Comparison of ENCODE assay signal across 15 cellular contexts in the genomic region with DNA sequence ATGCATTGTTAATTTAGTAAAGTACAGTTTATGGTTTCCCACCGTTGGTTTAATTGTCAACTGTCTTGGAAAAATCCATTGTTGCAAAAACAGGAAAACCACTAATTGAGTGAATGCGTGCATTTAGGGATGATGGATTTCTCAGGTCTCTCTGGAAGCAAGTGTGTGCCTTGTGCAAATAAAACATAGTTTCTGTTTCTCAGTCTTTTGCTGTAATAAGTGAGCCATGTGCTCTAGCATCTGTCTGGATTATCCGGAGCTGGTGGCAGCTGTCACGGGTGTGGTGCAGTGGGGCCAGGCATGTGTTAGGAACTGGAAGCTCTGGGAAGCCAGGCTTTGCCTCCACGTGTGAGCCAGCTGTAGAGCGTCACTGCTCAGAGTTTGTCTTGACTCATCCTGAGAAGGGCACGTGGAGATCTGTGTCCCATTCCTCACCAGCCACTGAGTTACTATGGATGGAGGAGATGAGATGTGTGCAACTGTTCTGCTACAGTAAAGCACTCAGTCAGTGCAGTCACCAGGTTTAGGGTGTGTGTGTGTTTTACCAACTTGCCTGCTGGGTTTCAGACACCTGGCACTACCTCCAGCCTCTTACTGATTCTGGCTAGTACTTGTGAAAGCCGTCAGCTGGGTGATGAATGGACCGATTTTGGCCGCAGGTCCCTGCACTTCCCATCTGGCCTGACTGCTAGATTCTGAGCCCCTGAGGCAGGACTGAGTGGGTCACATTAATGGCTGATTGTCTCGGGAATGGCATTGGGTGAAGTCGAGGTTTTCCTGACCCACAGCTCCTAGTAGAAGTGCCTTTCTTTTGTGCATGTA. TPM values are rescaled to one million over a fixed set of nuclear protein-coding genes. Genes with fewer than 3 reads are reported as not detected.
DNase-seq lines count a peak whose midpoint lies in the region; ATAC-seq, FAIRE-seq and TF ChIP-seq lines count a peak whose summit lies in the region.
"Had no signal": no experiment of that assay in that cellular context is flagged by ENCODE, and none has a peak within 500 bp of the region (broad histone marks: within the 10 kb centered on the region; RNA-seq: fewer than 3 reads in every experiment).

No MANE protein-coding gene starts in this region.

- H4K20me1 ChIP-seq in KMS-11 (ENCODE audit: insufficient read depth): no peaks in the 10 kb centered on the region

- TF ChIP-seq CTCF in KMS-11 (conservative IDR thresholded peaks at IDR 0.05; ENCODE audit: low read depth, low read length) (no peak), pancreas (IDR thresholded peaks at IDR 0.05) (no peak)

- intact Hi-C loops in pancreas (cut with DNase I): loop anchor here in 1 of 3 donors (10.0 kb wide), 1 partner anchor 62 kb away; no protein-coding TSS in a partner anchor

- peak overlapping the region; percentile 13; the same call in 1 of the 2 replicates for H3K9ac ChIP-seq in KMS-11

- DNase-seq in NCI-H82 (lab: John Stamatoyannopoulos, UW) (peak; percentile 63), NCI-H82 treated with DMSO at 0.1 percent for 48 hours (lab: John Stamatoyannopoulos, UW; ENCODE audit: unreplicated experiment) (no peak), astrocyte of the hippocampus (ENCODE audit: low read depth, low spot score) (peak; percentile 25), pancreas (peak in 2 of 6 donors; percentile 32 to 53), NCI-H2029 (lab: John Stamatoyannopoulos, UW) (no peak)
- DNase-seq: PC-9; stimulated activated CD4-positive, alpha-beta T cell treated with anti-CD3 and anti-CD28 coated beads, Interleukin-15, amount 100 ng/mL, for 24 hours had no signal

- H3K79me2 ChIP-seq in KMS-11 (ENCODE audit: insufficient read depth, low read depth): no peaks in the 10 kb centered on the region

- H3K36me3 ChIP-seq in KMS-11 (ENCODE audit: insufficient read depth): no peaks in the 10 kb centered on the region
- H3K36me3 ChIP-seq in pancreas: no peaks in the 10 kb centered on the region

- 18 to 19% methylated on average over 12 of the region's 12 CpGs for WGBS in pancreas, 2 donors

- ATAC-seq in pancreas (peak; percentile 54 to 86 (median 76)), GM21528 (IDR thresholded peaks at IDR 0.05; ENCODE audit: low FRiP score, unreplicated experiment) (no peak), GM18861 (IDR thresholded peaks at IDR 0.05; ENCODE audit: unreplicated experiment) (no peak)

- H3K4me1 ChIP-seq in KMS-11 (ENCODE audit: low read depth, poor library complexity, severe bottlenecking): peaks cover 8% of the 10 kb centered on the region
- H3K4me1 ChIP-seq in pancreas: peaks cover 0 to 3% (median 0%) of the 10 kb centered on the region in 3 donors

- H3K4me2 ChIP-seq in KMS-11: peak overlapping the region; percentile 68; the same call in 1 of the 2 replicates
- H3K4me2 ChIP-seq: PC-9 had no signal

- H3K27me3 ChIP-seq in KMS-11 (ENCODE audit: insufficient read depth, low read depth): no peaks in the 10 kb centered on the region
- no peaks in the 10 kb centered on the region for H3K27me3 ChIP-seq in pancreas

- FAIRE-seq in pancreas (lab: Jason Lieb, UNC): no peak

- H3K27ac ChIP-seq in KMS-11 (peak overlapping the region; percentile 50; the same call in 1 of the 2 replicates), pancreas (no peak overlapping the region)
- H3K27ac ChIP-seq: PC-9 had no signal

- H3K4me3 ChIP-seq in KMS-11 (IDR thresholded peaks at IDR 0.05; ENCODE audit: insufficient read depth, low read depth, low read length): no peak overlapping the region
- H3K4me3 ChIP-seq in pancreas: no peak overlapping the region
- H3K4me3 ChIP-seq: PC-9 had no signal

- no peaks in the 10 kb centered on the region for H3K9me3 ChIP-seq in pancreas

- H2AFZ ChIP-seq in KMS-11 (ENCODE audit: low read depth): no peak overlapping the region; the same call in 1 of the 2 replicates
- H2AFZ ChIP-seq: PC-9 had no signal

RNA-seq across cellular contexts. Expression of a gene that starts 7.2 kb away (rescaled TPM):
- total RNA-seq in pancreas: 10 to 100 TPM in 1 of 6 donors, 1 to 10 TPM in 5; 3.9 to 10.3 (median 8.2) TPM
- 1 to 10 TPM; 3.9 to 6.2 TPM for polyA plus RNA-seq in pancreas
- total RNA-seq: PC-9 had no signal

RNA-seq across cellular contexts. Expression of a gene that starts 44.6 kb away (rescaled TPM):
- not detected for total RNA-seq in pancreas
- polyA plus RNA-seq in pancreas: not detected
- total RNA-seq: glomerular endothelial cell, liver, omental fat pad, PC-9, urinary bladder had no signal
- polyA plus RNA-seq: adipose tissue, liver, urinary bladder had no signal

Comparison
In these comparisons a context has a peak if more than half of its experiments do, and no peak if none do; other contexts are left out.
1. DNase-seq: peak in NCI-H82 (single experiment) and astrocyte of the hippocampus (single experiment); none in NCI-H82 treated with DMSO at 0.1 percent for 48 hours (single experiment) and NCI-H2029 (single experiment).
2. ATAC-seq: peak in pancreas (4 of 4); none in GM21528 (single experiment) and GM18861 (single experiment).